ENCODE assay signal across 8 cellular contexts in genomic region chr4:6268650-6269399, GRCh38. TPM values are rescaled to one million over a fixed set of nuclear protein-coding genes. Genes with fewer than 3 reads are reported as not detected.
DNase-seq lines count a peak whose midpoint lies in the region; ATAC-seq, FAIRE-seq and TF ChIP-seq lines count a peak whose summit lies in the region.

No MANE protein-coding gene starts in this region.

- peaks cover 0 to 2% of the 10 kb centered on the region in 2 donors for H3K36me3 Mint-ChIP-seq in CD14-positive monocyte
- H3K36me3 Mint-ChIP-seq in naive thymus-derived CD8-positive, alpha-beta T cell = no peaks in the 10 kb centered on the region

- peaks cover 0 to 22% (median 7%) of the 10 kb centered on the region in 7 donors for H3K9me3 Mint-ChIP-seq in CD14-positive monocyte
- no peaks in the 10 kb centered on the region for H3K9me3 Mint-ChIP-seq in naive thymus-derived CD8-positive, alpha-beta T cell

- ATAC-seq in HG03103 (IDR thresholded peaks at IDR 0.05; ENCODE audit: low read depth, unreplicated experiment) = peak; percentile 7
- ATAC-seq in naive thymus-derived CD8-positive, alpha-beta T cell = peak in 1 of 2 donors; percentile 38

- intact Hi-C loops in CD14-positive monocyte (cut with micrococcal nuclease) = no loop called here

- H3K4me1 Mint-ChIP-seq in CD14-positive monocyte = peaks cover 27% of the 10 kb centered on the region
- peaks cover 17 to 35% (median 26%) of the 10 kb centered on the region in 4 donors for H3K4me1 Mint-ChIP-seq in naive thymus-derived CD8-positive, alpha-beta T cell

- CTCF ChIA-PET in HEK293T (lab: Yijun Ruan, JAX) = interaction anchor here (0.6 to 3.0 kb wide), 4 partner anchors 14 to 63 kb away, joined by 3 to 9 read pairs (median 6); no protein-coding TSS in a partner anchor

- H3K4me3 ChIP-seq in bronchial epithelial cell (ENCODE audit: low read depth, low read length) = peak overlapping the region; percentile 16

- H3K27me3 ChIP-seq in bronchial epithelial cell (ENCODE audit: control insufficient read depth, insufficient read depth, low read length) = no peaks in the 10 kb centered on the region

- peak overlapping the region in 2 of 7 donors; percentile 28 to 43 for H3K27ac Mint-ChIP-seq in CD14-positive monocyte
- peak overlapping the region in 6 of 10 donors; percentile 32 to 86 (median 80) for H3K27ac Mint-ChIP-seq in naive thymus-derived CD8-positive, alpha-beta T cell

- FAIRE-seq in bronchial epithelial cell (lab: Jason Lieb, UNC) = no peak
- FAIRE-seq in frontal cortex (lab: Jason Lieb, UNC) = no peak

- POLR2A ChIA-PET in naive thymus-derived CD8-positive, alpha-beta T cell (lab: Charles Lee) = interaction anchor here (1.1 to 1.2 kb wide), 2 partner anchors 40 to 372 kb away, joined by 3 to 4 read pairs; partner anchors contain the start of gene MRFAP1
- POLR2A ChIA-PET in HEK293T (lab: Yijun Ruan, JAX) = interaction anchor here (0.6 to 1.5 kb wide), 2 partner anchors 12 to 68 kb away, joined by 3 to 6 read pairs; partner anchors contain the start of gene JAKMIP1

- H3K4me3 Mint-ChIP-seq in CD14-positive monocyte = peak overlapping the region; percentile 61 to 83
- peak overlapping the region; percentile 73 to 91 (median 87) for H3K4me3 Mint-ChIP-seq in naive thymus-derived CD8-positive, alpha-beta T cell

- H3K36me3 ChIP-seq in bronchial epithelial cell (ENCODE audit: control insufficient read depth, insufficient read depth, low read length) = no peaks in the 10 kb centered on the region

- TF ChIP-seq CTCF in CD14-positive monocyte (IDR thresholded peaks at IDR 0.05) (no peak), bronchial epithelial cell (IDR thresholded peaks at IDR 0.05; ENCODE audit: insufficient read depth, low read length, severe bottlenecking) (no peak)

- peaks cover 39 to 60% (median 49%) of the 10 kb centered on the region in 3 donors for H3K27me3 Mint-ChIP-seq in CD14-positive monocyte (ENCODE audit: low read depth in 3 of 3)
- H3K27me3 Mint-ChIP-seq in naive thymus-derived CD8-positive, alpha-beta T cell = peaks cover 0 to 6% (median 2%) of the 10 kb centered on the region in 5 donors

- no peak for DNase-seq in CD14-positive monocyte (ENCODE audit: low spot score)
- no peak for DNase-seq in bronchial epithelial cell (ENCODE audit: low read depth)
- DNase-seq in naive thymus-derived CD8-positive, alpha-beta T cell = peak in 2 of 10 donors; percentile 6 to 37
- no peak for DNase-seq in frontal cortex (ENCODE audit: low spot score in 2 of 2)
- DNase-seq in HEK293T (ENCODE audit: extremely low spot score) = no peak
- no peak for DNase-seq in stimulated activated CD4-positive, alpha-beta T cell treated with anti-CD3 and anti-CD28 coated beads, Interleukin-15, amount 100 ng/mL, for 24 hours
- no peak for DNase-seq in DMS153 treated with DMSO at 0.1 percent for 48 hours (lab: John Stamatoyannopoulos, UW; ENCODE audit: unreplicated experiment)

TF ChIP-seq in HEK293T, 16 proteins besides CTCF, POLR2A, EP300 and RAD21:
- TF ChIP-seq PKNOX1 (IDR thresholded peaks at IDR 0.05) (no peak), CTBP1 (IDR thresholded peaks at IDR 0.05; ENCODE audit: borderline replicate concordance) (no peak), SUZ12 (IDR thresholded peaks at IDR 0.05) (no peak), NFRKB (IDR thresholded peaks at IDR 0.05) (no peak), TARDBP (IDR thresholded peaks at IDR 0.05) (no peak)
TF ChIP-seq in HEK293T: peak in this region for 0.

RNA-seq across cellular contexts. Expression of gene WFS1, which starts 0.8 kb away (rescaled TPM):
- polyA plus RNA-seq in CD14-positive monocyte = under 1 TPM; 0.39 to 0.93 TPM
- total RNA-seq in bronchial epithelial cell = 7.9 and 9.9 TPM in 2 replicates
- 1 to 10 TPM; 4.8 to 5.9 TPM for total RNA-seq in naive thymus-derived CD8-positive, alpha-beta T cell
- polyA plus RNA-seq in naive thymus-derived CD8-positive, alpha-beta T cell = 1 to 10 TPM; 2.9 to 5.4 (median 4.7) TPM
- total RNA-seq in frontal cortex = 3.7 TPM
